ENCODE assay signal across 14 cellular contexts in genomic region chr1:65195495-65196417, GRCh38. TPM values are rescaled to one million over a fixed set of nuclear protein-coding genes. Genes with fewer than 3 reads are reported as not detected.
A peak's percentile ranks its signal among the peaks of the same experiment; 100 is the strongest.
DNase-seq lines count a peak whose midpoint lies in the region; ATAC-seq, FAIRE-seq and TF ChIP-seq lines count a peak whose summit lies in the region.
"Had no signal": no experiment of that assay in that cellular context is flagged by ENCODE, and none has a peak within 500 bp of the region (broad histone marks: within the 10 kb centered on the region; RNA-seq: fewer than 3 reads in every experiment).

No MANE protein-coding gene starts in this region.

- no peaks in the 10 kb centered on the region for H4K20me1 ChIP-seq in astrocyte (ENCODE audit: insufficient read depth, low read length)

- FAIRE-seq in astrocyte (lab: Jason Lieb, UNC): no peak

- TF ChIP-seq CTCF in astrocyte (IDR thresholded peaks at IDR 0.05; ENCODE audit: insufficient read depth, low read depth, low read length): no peak

- H3K4me2 ChIP-seq in astrocyte (ENCODE audit: low read length): peak overlapping the region; percentile 45

- H2AFZ ChIP-seq in astrocyte (ENCODE audit: low read depth, low read length): no peak overlapping the region

- H3K27me3 Mint-ChIP-seq in astrocyte (ENCODE audit: low read depth, unreplicated experiment): no peaks in the 10 kb centered on the region

- in situ Hi-C loops in HAP-1 (cut with MboI; ENCODE audit: low sequenced_read_pairs): no loop called here

- WGBS in right cardiac atrium: 53% methylated on average over 9 of the region's 9 CpGs

- no peak overlapping the region for H3K9ac ChIP-seq in astrocyte (ENCODE audit: low read length)

- no peak overlapping the region for H3K4me3 ChIP-seq in astrocyte (ENCODE audit: insufficient read depth, low read depth, low read length)
- H3K4me3 ChIP-seq in right cardiac atrium (ENCODE audit: low read length): no peak overlapping the region
- H3K4me3 ChIP-seq in HAP-1: no peak overlapping the region
- H3K4me3 ChIP-seq: vagina had no signal

- H3K36me3 Mint-ChIP-seq in astrocyte (ENCODE audit: low read depth, unreplicated experiment): peaks cover 33% of the 10 kb centered on the region
- H3K36me3 Mint-ChIP-seq: memory B cell had no signal

- peak overlapping the region; percentile 54 for H3K27ac ChIP-seq in astrocyte (ENCODE audit: low read depth, low read length)
- H3K27ac ChIP-seq in right cardiac atrium (ENCODE audit: low read length): peak overlapping the region; percentile 81
- H3K27ac ChIP-seq: vagina had no signal

- intact Hi-C loops in Right ventricle myocardium inferior (cut with DNase I) (no loop called here), cardiac septum (cut with DNase I) (no loop called here), right cardiac atrium (cut with DNase I) (no loop called here)

- no peak overlapping the region for H3K4me3 Mint-ChIP-seq in astrocyte (ENCODE audit: unreplicated experiment)
- H3K4me3 Mint-ChIP-seq: memory B cell, T-helper 17 cell had no signal

- H3K9me3 ChIP-seq in astrocyte (ENCODE audit: insufficient read depth, low read depth, low read length) (no peaks in the 10 kb centered on the region), right cardiac atrium (ENCODE audit: control insufficient read depth, low read length) (no peaks in the 10 kb centered on the region), HAP-1 (no peaks in the 10 kb centered on the region)
- H3K9me3 ChIP-seq: vagina had no signal

- H3K4me1 ChIP-seq in astrocyte (ENCODE audit: insufficient read depth, low read length) (peaks cover 15% of the 10 kb centered on the region), right cardiac atrium (ENCODE audit: control insufficient read depth, insufficient read depth, low read length) (no peaks in the 10 kb centered on the region), HAP-1 (no peaks in the 10 kb centered on the region)
- H3K4me1 ChIP-seq: vagina had no signal

- H3K9me3 Mint-ChIP-seq in astrocyte (ENCODE audit: unreplicated experiment): peaks cover 3% of the 10 kb centered on the region

- ATAC-seq in Right ventricle myocardium inferior (peak; percentile 77), right cardiac atrium (peak; percentile 53 to 71), esophagus mucosa (no peak)
- ATAC-seq: T-helper 17 cell had no signal

- H3K79me2 ChIP-seq in astrocyte (ENCODE audit: insufficient read depth, low read length): no peaks in the 10 kb centered on the region

- peak overlapping the region; percentile 42 for H3K27ac Mint-ChIP-seq in astrocyte (ENCODE audit: unreplicated experiment)
- H3K27ac Mint-ChIP-seq: memory B cell, T-helper 17 cell had no signal

- H3K27me3 ChIP-seq in astrocyte (ENCODE audit: insufficient read depth, low read length) (no peaks in the 10 kb centered on the region), right cardiac atrium (ENCODE audit: control insufficient read depth, insufficient read depth) (no peaks in the 10 kb centered on the region), HAP-1 (ENCODE audit: low read depth) (no peaks in the 10 kb centered on the region)
- H3K27me3 ChIP-seq: vagina had no signal

- no peaks in the 10 kb centered on the region for H3K36me3 ChIP-seq in astrocyte (ENCODE audit: insufficient read depth, low read length)
- H3K36me3 ChIP-seq in HAP-1 (replicated peaks): no peaks in the 10 kb centered on the region
- H3K36me3 ChIP-seq: vagina had no signal

- peaks cover 30% of the 10 kb centered on the region for H3K4me1 Mint-ChIP-seq in astrocyte (ENCODE audit: low read depth, unreplicated experiment)
- H3K4me1 Mint-ChIP-seq: memory B cell, T-helper 17 cell had no signal

- DNase-seq in Right ventricle myocardium inferior (ENCODE audit: missing footprints) (no peak), cardiac septum (ENCODE audit: low spot score) (no peak), astrocyte (ENCODE audit: low read depth) (peak; percentile 83), right cardiac atrium (no peak), NCI-H1048 (lab: John Stamatoyannopoulos, UW) (no peak), HAP-1 (ENCODE audit: low spot score in 2 of 2) (no peak), DMS79 (lab: John Stamatoyannopoulos, UW) (no peak)
- DNase-seq: activated CD8-positive, alpha-beta memory T cell treated with anti-CD3 and anti-CD28 coated beads, Interleukin-2, amount 50 U/mL, for 4 hours; foreskin melanocyte; GF-D8; T-helper 17 cell had no signal

RNA-seq across cellular contexts. Expression of gene AK4, which starts 47.8 kb away (rescaled TPM):
- 153 TPM for total RNA-seq in Right ventricle myocardium inferior
- total RNA-seq in cardiac septum: 163 TPM
- 133 and 142 TPM in 2 replicates for total RNA-seq in astrocyte
- 100 to 1,000 TPM in 1 of 4 donors, 10 to 100 TPM in 3; 75.1 to 102 (median 90.8) TPM for total RNA-seq in right cardiac atrium
- polyA plus RNA-seq in right cardiac atrium: 31.2 TPM
- total RNA-seq in esophagus mucosa: 51.6 TPM
